ENCODE assay signal across 12 cellular contexts in genomic region chr4:7066006-7066405, GRCh38. TPM values are rescaled to one million over a fixed set of nuclear protein-coding genes. Genes with fewer than 3 reads are reported as not detected.
A peak's percentile ranks its signal among the peaks of the same experiment; 100 is the strongest.
DNase-seq lines count a peak whose midpoint lies in the region; ATAC-seq and TF ChIP-seq lines count a peak whose summit lies in the region.
"Had no signal": no experiment of that assay in that cellular context is flagged by ENCODE, and none has a peak within 500 bp of the region (broad histone marks: within the 10 kb centered on the region; RNA-seq: fewer than 3 reads in every experiment).

No MANE protein-coding gene starts in this region.

- POLR2A ChIA-PET in MCF 10A (lab: Yijun Ruan, JAX) = interaction anchor here (0.9 to 8.0 kb wide), 13 partner anchors 9 to 349 kb away, joined by 3 to 165 read pairs (median 15); partner anchors contain the start of genes BLOC1S4 and TADA2B
- POLR2A ChIA-PET in T-cell (lab: Charles Lee) = interaction anchor here (0.5 to 1.8 kb wide), 4 partner anchors 23 to 282 kb away, joined by 3 to 6 read pairs (median 4); partner anchors contain the start of gene TADA2B (in 1 of the 2)

- BruUV-seq in MCF 10A (replicated peaks; lab: Mats Ljungman, UMichigan) = no TSS peak

- no peak overlapping the region for H3K27ac ChIP-seq in breast epithelium
- no peak overlapping the region for H3K27ac ChIP-seq in iPS-20b (ENCODE audit: low read length)
- H3K27ac ChIP-seq in testis = no peak overlapping the region
- H3K27ac ChIP-seq: right atrium auricular region had no signal

- peaks cover 0 to 11% of the 10 kb centered on the region in 2 donors for H3K4me1 ChIP-seq in breast epithelium
- H3K4me1 ChIP-seq in iPS-20b (ENCODE audit: insufficient read depth, low read length) = peaks cover 4% of the 10 kb centered on the region; the same call in 1 of the 2 replicates
- peaks cover 21% of the 10 kb centered on the region for H3K4me1 ChIP-seq in testis

- no peak for ATAC-seq in T-cell (replicated peaks in 1 of 4)
- ATAC-seq in GM18873 (IDR thresholded peaks at IDR 0.05; ENCODE audit: low FRiP score, unreplicated experiment) = no peak

- H3K27me3 Mint-ChIP-seq in MCF 10A (ENCODE audit: insufficient read depth, unreplicated experiment) = peaks cover 7% of the 10 kb centered on the region
- peaks cover 0 to 2% of the 10 kb centered on the region in 2 donors for H3K27me3 Mint-ChIP-seq in T-cell

- H3K36me3 ChIP-seq in breast epithelium = no peaks in the 10 kb centered on the region
- H3K36me3 ChIP-seq in iPS-20b (ENCODE audit: insufficient read depth, low read depth, low read length) = peaks cover 44% of the 10 kb centered on the region
- H3K36me3 ChIP-seq in testis (ENCODE audit: low read depth, missing control alignments) = no peaks in the 10 kb centered on the region

- H3K27me3 ChIP-seq in breast epithelium (no peaks in the 10 kb centered on the region), iPS-20b (ENCODE audit: insufficient read depth, low read length) (peaks cover 25% of the 10 kb centered on the region), testis (no peaks in the 10 kb centered on the region)
- H3K27me3 ChIP-seq: right atrium auricular region, upper lobe of left lung had no signal

- H3K4me3 ChIP-seq in breast epithelium = no peak overlapping the region
- peak overlapping the region; percentile 26; the same call in 1 of the 2 replicates for H3K4me3 ChIP-seq in iPS-20b (ENCODE audit: low read length)
- no peak overlapping the region for H3K4me3 ChIP-seq in testis

- 51 to 64% methylated on average over 11 of the region's 11 CpGs for WGBS in testis, 2 donors

- CTCF ChIA-PET in MCF 10A (lab: Yijun Ruan, JAX) (interaction anchor here (0.6 to 13.0 kb wide), 5 partner anchors 16 to 147 kb away, joined by 3 to 98 read pairs (median 5); partner anchors contain the start of gene TADA2B), T-cell (lab: Charles Lee) (interaction anchor here in 1 of 2 donors (6.4 kb wide), 1 partner anchor 24 kb away, joined by 69 read pairs; the partner anchor contains the start of gene TADA2B)

- TF ChIP-seq POLR2A in breast epithelium (IDR thresholded peaks at IDR 0.05) (no peak), testis (IDR thresholded peaks at IDR 0.05) (no peak)

- H3K4me1 Mint-ChIP-seq in MCF 10A (ENCODE audit: insufficient read depth, unreplicated experiment) (peaks cover 22% of the 10 kb centered on the region), T-cell (peaks cover 41 to 57% (median 55%) of the 10 kb centered on the region in 3 donors)

- H3K9me3 Mint-ChIP-seq in MCF 10A (ENCODE audit: unreplicated experiment) (no peaks in the 10 kb centered on the region), T-cell (no peaks in the 10 kb centered on the region)

- H3K27ac Mint-ChIP-seq in MCF 10A (ENCODE audit: low read depth, unreplicated experiment) (peak overlapping the region; percentile 59), T-cell (peak overlapping the region; percentile 61 to 70)

- H3K4me3 Mint-ChIP-seq in MCF 10A (ENCODE audit: unreplicated experiment) = peak overlapping the region; percentile 90
- H3K4me3 Mint-ChIP-seq in T-cell = peak overlapping the region; percentile 90 to 97 (median 93)

- H3K9me3 ChIP-seq in breast epithelium (no peaks in the 10 kb centered on the region), iPS-20b (ENCODE audit: insufficient read depth, low read depth, low read length) (no peaks in the 10 kb centered on the region), testis (no peaks in the 10 kb centered on the region)
- H3K9me3 ChIP-seq: right atrium auricular region, upper lobe of left lung had no signal

- no peak for TF ChIP-seq CTCF in MCF 10A (IDR thresholded peaks at IDR 0.05; ENCODE audit: unreplicated experiment)
- no peak for TF ChIP-seq CTCF in breast epithelium (IDR thresholded peaks at IDR 0.05)
- no peak for TF ChIP-seq CTCF in testis (IDR thresholded peaks at IDR 0.05)
- no peak for TF ChIP-seq CTCF in GM10266 (IDR thresholded peaks at IDR 0.05; ENCODE audit: control insufficient read depth, insufficient read depth, low read depth, missing control alignments)

- DNase-seq in MCF 10A (ENCODE audit: unreplicated experiment) (no peak), breast epithelium (ENCODE audit: low spot score in 2 of 2) (no peak), T-cell (no peak), testis (peak; percentile 81), GM10266 (ENCODE audit: extremely low spot score) (no peak), ecto neural progenitor cell (ENCODE audit: low spot score) (no peak)
- DNase-seq: GOT3, RPMI8226, upper lobe of left lung had no signal

- no peak overlapping the region for H3K9ac ChIP-seq in iPS-20b (ENCODE audit: low read depth, low read length)

- intact Hi-C loops in MCF 10A (cut with micrococcal nuclease) (loop anchor here (1.0 kb wide), 1 partner anchor 21 kb away; no protein-coding TSS in a partner anchor), breast epithelium (cut with DNase I; ENCODE audit: low total_unique reads) (no loop called here), testis (cut with DNase I; ENCODE audit: low total_unique reads) (no loop called here)

- H3K36me3 Mint-ChIP-seq in MCF 10A (ENCODE audit: insufficient read depth, unreplicated experiment) (peaks cover 46% of the 10 kb centered on the region), T-cell (peaks cover 32% of the 10 kb centered on the region)

RNA-seq across cellular contexts. Expression of gene GRPEL1, which starts 1.9 kb away (rescaled TPM):
- 73.0 and 82.9 TPM in 2 replicates for total RNA-seq in MCF 10A (2022)
- 10 to 100 TPM; 20.2 to 24.1 (median 22.6) TPM for total RNA-seq in breast epithelium
- total RNA-seq in T-cell = 10 to 100 TPM; 29.9 to 54.6 (median 36.8) TPM
- total RNA-seq in testis = 10 to 100 TPM; 40.8 to 58.5 TPM
- 88.6 TPM for polyA plus RNA-seq in testis (ENCODE audit: insufficient read depth, low read depth, low replicate concordance)

RNA-seq across cellular contexts. Expression of gene TADA2B, which starts 22.8 kb away (rescaled TPM):
- total RNA-seq in MCF 10A (2022) (29.5 and 31.8 TPM in 2 replicates), breast epithelium (10 to 100 TPM; 16.4 to 22.7 (median 17.8) TPM), T-cell (10 to 100 TPM; 36.6 to 44.8 (median 42.3) TPM), testis (10 to 100 TPM; 42.2 to 47.6 TPM)
- polyA plus RNA-seq in testis (ENCODE audit: insufficient read depth, low read depth, low replicate concordance) = 34.5 TPM
